Comparison of ENCODE assay signal across 20 cellular contexts in the genomic region with DNA sequence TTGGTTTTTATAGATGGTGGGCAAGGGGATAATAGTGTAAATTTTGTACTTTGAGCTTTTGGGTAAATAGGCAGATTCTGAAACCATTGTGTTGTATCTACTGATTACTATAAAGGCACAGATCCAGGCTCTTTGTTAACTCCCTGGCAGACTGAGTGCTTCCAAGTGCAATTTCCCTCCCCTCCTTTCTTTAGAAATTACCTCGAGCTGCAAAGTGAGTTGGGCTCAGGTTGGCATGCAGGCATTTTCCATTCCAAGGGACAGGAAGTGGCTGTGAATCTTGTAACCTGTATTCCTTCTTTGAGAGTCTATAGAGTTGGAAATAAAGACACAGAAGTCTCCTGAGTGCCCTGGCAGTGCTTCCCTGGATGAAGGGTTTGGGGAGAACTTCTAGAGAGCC.
DNase-seq lines count a peak whose midpoint lies in the region; ATAC-seq and TF ChIP-seq lines count a peak whose summit lies in the region.
"Had no signal": no experiment of that assay in that cellular context is flagged by ENCODE, and none has a peak within 500 bp of the region (broad histone marks: within the 10 kb centered on the region; RNA-seq: fewer than 3 reads in every experiment).

No MANE protein-coding gene starts in this region.

- TF ChIP-seq EP300 in neural cell (conservative IDR thresholded peaks at IDR 0.05; ENCODE audit: poor library complexity, severe bottlenecking) = no peak

- H3K36me3 ChIP-seq in NT2/D1 (ENCODE audit: insufficient read depth, insufficient read length, low read length) = no peaks in the 10 kb centered on the region
- no peaks in the 10 kb centered on the region for H3K36me3 ChIP-seq in hepatocyte (replicated peaks; ENCODE audit: insufficient read depth, low read depth)
- no peaks in the 10 kb centered on the region for H3K36me3 ChIP-seq in neural cell (ENCODE audit: insufficient read depth, low read length)
- no peaks in the 10 kb centered on the region for H3K36me3 ChIP-seq in mesendoderm (ENCODE audit: control insufficient read depth, insufficient read depth, low read length)

- H2BK5ac ChIP-seq in mesendoderm (ENCODE audit: low read length) = no peak overlapping the region

- no peak overlapping the region for H2AK5ac ChIP-seq in mesendoderm (ENCODE audit: low read length)

- H3K9me3 ChIP-seq in NT2/D1 (ENCODE audit: insufficient read depth, low read length) (no peaks in the 10 kb centered on the region), hepatocyte (ENCODE audit: low read depth) (no peaks in the 10 kb centered on the region), neural cell (ENCODE audit: low read length) (no peaks in the 10 kb centered on the region)

- H3K79me1 ChIP-seq in mesendoderm (ENCODE audit: low read length) = no peaks in the 10 kb centered on the region

- H3F3A ChIP-seq in neural cell (ENCODE audit: insufficient read depth, low read length, poor library complexity, severe bottlenecking) = peaks cover 4% of the 10 kb centered on the region

- H3K79me2 ChIP-seq in hepatocyte (no peaks in the 10 kb centered on the region), neural cell (replicated peaks; ENCODE audit: insufficient read depth, low read length) (peaks cover 71% of the 10 kb centered on the region), mesendoderm (ENCODE audit: control insufficient read depth, insufficient read depth, low read length) (no peaks in the 10 kb centered on the region)

- H3K18ac ChIP-seq in mesendoderm (ENCODE audit: low read length) = no peak overlapping the region

- no peak overlapping the region for H3K23ac ChIP-seq in mesendoderm (ENCODE audit: low read length)

- WGBS in hepatocyte (ENCODE audit: low lambda C conversion rate, missing lambda C conversion rate) = 37% methylated on average over 1 of the region's 1 CpG
- no CpG with 5 or more reads among the region's 1 CpG for WGBS in mesendoderm (ENCODE audit: extremely low coverage, insufficient coverage, low lambda C conversion rate)

- no peak for TF ChIP-seq RAD21 in neural cell (conservative IDR thresholded peaks at IDR 0.05)

- H2AFZ ChIP-seq in hepatocyte = no peak overlapping the region
- no peak overlapping the region for H2AFZ ChIP-seq in neural cell (ENCODE audit: low read depth, low read length)

- H2BK120ac ChIP-seq in mesendoderm (ENCODE audit: low read depth, low read length) = no peak overlapping the region

- no peak overlapping the region for H4K8ac ChIP-seq in mesendoderm (ENCODE audit: low read depth, low read length)

- no peak overlapping the region for H3K9ac ChIP-seq in NT2/D1 (ENCODE audit: insufficient read length, low read depth)
- peak overlapping the region; percentile 34 for H3K9ac ChIP-seq in neural cell (ENCODE audit: low read length)
- H3K9ac ChIP-seq in mesendoderm (ENCODE audit: low read length) = no peak overlapping the region
- H3K9ac ChIP-seq: BLaER1 treated with 17β-estradiol and CSF1 and Interleukin-3, amounts not matched to agents 10 nM and 100 nM had no signal

- DNase-seq in NCI-H2107 treated with DMSO at 0.1 percent for 48 hours (lab: John Stamatoyannopoulos, UW; ENCODE audit: unreplicated experiment) (peak; percentile 11), NCI-H2107 (lab: John Stamatoyannopoulos, UW) (no peak), NT2/D1 (ENCODE audit: low read depth, low spot score) (peak; percentile 42), hepatocyte (ENCODE audit: low spot score) (no peak), mesendoderm (no peak)
- DNase-seq in activated effector memory CD4-positive, alpha-beta T cell treated with Interleukin-2 at 50 U/mL for 16 hours = no peak
- DNase-seq: 8988T; CD4-positive, alpha-beta memory T cell; NCI-H1694; NCI-H2081 treated with DMSO at 0.1 percent for 48 hours; NCI-H2227 treated with DMSO at 0.1 percent for 48 hours; NCI-H510A; NCI-H748 treated with DMSO at 0.1 percent for 48 hours; NK-92 treated with Interleukin-12 subunit alpha and Interleukin-12 subunit beta, amount 100 ng/mL, for 24 hours; SIG-M5; T-cell had no signal

- H3K27ac ChIP-seq in hepatocyte (no peak overlapping the region), neural cell (ENCODE audit: low read length) (peak overlapping the region; percentile 76), mesendoderm (ENCODE audit: low read depth, low read length) (no peak overlapping the region)
- H3K27ac ChIP-seq: BLaER1 treated with 17β-estradiol and CSF1 and Interleukin-3, amounts not matched to agents 10 nM and 100 nM had no signal

- H3K4me3 ChIP-seq in NT2/D1 (ENCODE audit: insufficient read length, low read depth) (no peak overlapping the region), hepatocyte (no peak overlapping the region), neural cell (ENCODE audit: low read length) (peak overlapping the region; percentile 49), mesendoderm (ENCODE audit: low read length) (no peak overlapping the region)
- H3K4me3 ChIP-seq: BLaER1 treated with 17β-estradiol and CSF1 and Interleukin-3, amounts not matched to agents 10 nM and 100 nM had no signal

- H3K4me1 ChIP-seq in NT2/D1 (ENCODE audit: insufficient read depth, insufficient read length) = peaks cover 8% of the 10 kb centered on the region
- H3K4me1 ChIP-seq in hepatocyte (ENCODE audit: insufficient read depth) = peaks cover 16% of the 10 kb centered on the region
- no peaks in the 10 kb centered on the region for H3K4me1 ChIP-seq in mesendoderm (ENCODE audit: control insufficient read depth, low read depth, low read length)

- no peak overlapping the region for H3K56ac ChIP-seq in mesendoderm (ENCODE audit: low read length)

- H4K5ac ChIP-seq in mesendoderm (ENCODE audit: low read length) = no peak overlapping the region

- H3K27me3 ChIP-seq in NT2/D1 (ENCODE audit: insufficient read depth, insufficient read length) (no peaks in the 10 kb centered on the region), hepatocyte (no peaks in the 10 kb centered on the region), neural cell (ENCODE audit: insufficient read depth, low read depth, low read length) (no peaks in the 10 kb centered on the region), mesendoderm (ENCODE audit: insufficient read depth, low read length, poor library complexity) (no peaks in the 10 kb centered on the region)
- H3K27me3 ChIP-seq: BLaER1 treated with 17β-estradiol and CSF1 and Interleukin-3, amounts not matched to agents 10 nM and 100 nM had no signal

- TF ChIP-seq CTCF in hepatocyte (IDR thresholded peaks at IDR 0.05; ENCODE audit: poor library complexity) (no peak), neural cell (IDR thresholded peaks at IDR 0.05; ENCODE audit: poor library complexity, severe bottlenecking) (no peak)

- H3K9me2 ChIP-seq in hepatocyte (replicated peaks; ENCODE audit: insufficient read depth) = no peaks in the 10 kb centered on the region
- H3K9me2 ChIP-seq in neural cell (ENCODE audit: insufficient read depth, low read length) = no peaks in the 10 kb centered on the region

- no peak overlapping the region for H3K4ac ChIP-seq in mesendoderm (ENCODE audit: low read depth, low read length)

- no peak for ATAC-seq in GM19463 (IDR thresholded peaks at IDR 0.05; ENCODE audit: unreplicated experiment)
- ATAC-seq: Panc1, T-cell had no signal

- H4K20me1 ChIP-seq in hepatocyte (ENCODE audit: insufficient read depth, poor library complexity, severe bottlenecking) (no peaks in the 10 kb centered on the region), neural cell (ENCODE audit: insufficient read depth) (no peaks in the 10 kb centered on the region)
- H4K20me1 ChIP-seq: BLaER1 treated with 17β-estradiol and CSF1 and Interleukin-3, amounts not matched to agents 10 nM and 100 nM had no signal

- H3K4me2 ChIP-seq in hepatocyte = peak overlapping the region; percentile 48
- peak overlapping the region; percentile 41 for H3K4me2 ChIP-seq in neural cell (ENCODE audit: low read length)
- no peak overlapping the region for H3K4me2 ChIP-seq in mesendoderm (ENCODE audit: low read length)
- H3K4me2 ChIP-seq: BLaER1 treated with 17β-estradiol and CSF1 and Interleukin-3, amounts not matched to agents 10 nM and 100 nM had no signal

- H2BK15ac ChIP-seq in mesendoderm (replicated peaks; ENCODE audit: low read depth) = no peak overlapping the region

TF ChIP-seq in neural cell, 6 proteins besides CTCF, POLR2A, EP300 and RAD21:
- TF ChIP-seq POLR2AphosphoS5 (IDR thresholded peaks at IDR 0.05) = no peak
- no peak for TF ChIP-seq EZH2 (IDR thresholded peaks at IDR 0.05; ENCODE audit: borderline replicate concordance, insufficient read depth, low read length, poor library complexity, severe bottlenecking)
- no peak for TF ChIP-seq SMC3 (conservative IDR thresholded peaks at IDR 0.05; ENCODE audit: poor library complexity)
- no peak for TF ChIP-seq MXI1 (conservative IDR thresholded peaks at IDR 0.05; ENCODE audit: poor library complexity, severe bottlenecking)
- TF ChIP-seq TAF1 (IDR thresholded peaks at IDR 0.05; ENCODE audit: low read depth) = no peak
- TF ChIP-seq, protein P1, sequence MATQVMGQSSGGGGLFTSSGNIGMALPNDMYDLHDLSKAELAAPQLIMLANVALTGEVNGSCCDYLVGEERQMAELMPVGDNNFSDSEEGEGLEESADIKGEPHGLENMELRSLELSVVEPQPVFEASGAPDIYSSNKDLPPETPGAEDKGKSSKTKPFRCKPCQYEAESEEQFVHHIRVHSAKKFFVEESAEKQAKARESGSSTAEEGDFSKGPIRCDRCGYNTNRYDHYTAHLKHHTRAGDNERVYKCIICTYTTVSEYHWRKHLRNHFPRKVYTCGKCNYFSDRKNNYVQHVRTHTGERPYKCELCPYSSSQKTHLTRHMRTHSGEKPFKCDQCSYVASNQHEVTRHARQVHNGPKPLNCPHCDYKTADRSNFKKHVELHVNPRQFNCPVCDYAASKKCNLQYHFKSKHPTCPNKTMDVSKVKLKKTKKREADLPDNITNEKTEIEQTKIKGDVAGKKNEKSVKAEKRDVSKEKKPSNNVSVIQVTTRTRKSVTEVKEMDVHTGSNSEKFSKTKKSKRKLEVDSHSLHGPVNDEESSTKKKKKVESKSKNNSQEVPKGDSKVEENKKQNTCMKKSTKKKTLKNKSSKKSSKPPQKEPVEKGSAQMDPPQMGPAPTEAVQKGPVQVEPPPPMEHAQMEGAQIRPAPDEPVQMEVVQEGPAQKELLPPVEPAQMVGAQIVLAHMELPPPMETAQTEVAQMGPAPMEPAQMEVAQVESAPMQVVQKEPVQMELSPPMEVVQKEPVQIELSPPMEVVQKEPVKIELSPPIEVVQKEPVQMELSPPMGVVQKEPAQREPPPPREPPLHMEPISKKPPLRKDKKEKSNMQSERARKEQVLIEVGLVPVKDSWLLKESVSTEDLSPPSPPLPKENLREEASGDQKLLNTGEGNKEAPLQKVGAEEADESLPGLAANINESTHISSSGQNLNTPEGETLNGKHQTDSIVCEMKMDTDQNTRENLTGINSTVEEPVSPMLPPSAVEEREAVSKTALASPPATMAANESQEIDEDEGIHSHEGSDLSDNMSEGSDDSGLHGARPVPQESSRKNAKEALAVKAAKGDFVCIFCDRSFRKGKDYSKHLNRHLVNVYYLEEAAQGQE (IDR thresholded peaks at IDR 0.05; ENCODE audit: borderline replicate concordance) = no peak

Comparison
In these comparisons a context has a peak if more than half of its experiments do, and no peak if none do; other contexts are left out.
1. DNase-seq: peak in NCI-H2107 treated with DMSO at 0.1 percent for 48 hours (single experiment) and NT2/D1 (single experiment); none in NCI-H2107 (single experiment), hepatocyte (single experiment), activated effector memory CD4-positive, alpha-beta T cell treated with Interleukin-2 at 50 U/mL for 16 hours (single experiment) and mesendoderm (single experiment).